8 cellular contexts compared by ENCODE assay signal in genomic region chr13:99075268-99076191, GRCh38.
DNase-seq lines count a peak whose midpoint lies in the region; ATAC-seq and TF ChIP-seq lines count a peak whose summit lies in the region.

No MANE protein-coding gene starts in this region.

- H2AK5ac ChIP-seq in mesendoderm (ENCODE audit: low read length), result no peak overlapping the region

- H3K56ac ChIP-seq in mesendoderm (ENCODE audit: low read length), result no peak overlapping the region

- no peak overlapping the region for H3K27ac ChIP-seq in mesendoderm (ENCODE audit: low read depth, low read length)
- no peak overlapping the region for H3K27ac ChIP-seq in SJCRH30

- in situ Hi-C loops in HAP-1 (cut with MboI; ENCODE audit: low sequenced_read_pairs), result no loop called here

- H4K8ac ChIP-seq in mesendoderm (ENCODE audit: low read depth, low read length), result no peak overlapping the region

- no CpG with 5 or more reads among the region's 1 CpG for WGBS in mesendoderm (ENCODE audit: extremely low coverage, insufficient coverage, low lambda C conversion rate)

- no peak overlapping the region for H3K4me3 ChIP-seq in mesendoderm (ENCODE audit: low read length)
- H3K4me3 ChIP-seq in HAP-1, result no peak overlapping the region
- H3K4me3 ChIP-seq in SJCRH30, result no peak overlapping the region

- H3K27me3 ChIP-seq in mesendoderm (ENCODE audit: insufficient read depth, low read length, poor library complexity) (no peaks in the 10 kb centered on the region), HAP-1 (ENCODE audit: low read depth) (no peaks in the 10 kb centered on the region), SJCRH30 (no peaks in the 10 kb centered on the region)

- H3K36me3 ChIP-seq in mesendoderm (ENCODE audit: control insufficient read depth, insufficient read depth, low read length) (no peaks in the 10 kb centered on the region), HAP-1 (replicated peaks) (no peaks in the 10 kb centered on the region), SJCRH30 (no peaks in the 10 kb centered on the region)

- no peak overlapping the region for H3K9ac ChIP-seq in mesendoderm (ENCODE audit: low read length)

- H3K23ac ChIP-seq in mesendoderm (ENCODE audit: low read length), result no peak overlapping the region

- no peaks in the 10 kb centered on the region for H3K79me1 ChIP-seq in mesendoderm (ENCODE audit: low read length)

- H3K18ac ChIP-seq in mesendoderm (ENCODE audit: low read length), result no peak overlapping the region

- ATAC-seq in GM18868 (IDR thresholded peaks at IDR 0.05; ENCODE audit: unreplicated experiment), result peak; percentile 96
- peak; percentile 93 for ATAC-seq in GM21723 (IDR thresholded peaks at IDR 0.05; ENCODE audit: unreplicated experiment)
- peak; percentile 77 for ATAC-seq in HG03558 (IDR thresholded peaks at IDR 0.05; ENCODE audit: extremely low read depth, unreplicated experiment)
- ATAC-seq in SK-N-SH treated with all-trans-retinoic acid at 6 μM for 48 hours, result no peak

- H3K4me2 ChIP-seq in mesendoderm (ENCODE audit: low read length), result no peak overlapping the region

- H4K5ac ChIP-seq in mesendoderm (ENCODE audit: low read length), result no peak overlapping the region

- H3K9me3 ChIP-seq in HAP-1 (0 out of 2 replicates have a peak, but pooled peaks cover 3% of the 10 kb centered on the region), SJCRH30 (replicated peaks) (peaks cover 3% of the 10 kb centered on the region; the same call in 1 of the 2 replicates)

- peak; percentile 54 for DNase-seq in mesendoderm
- no peak for DNase-seq in HAP-1 (ENCODE audit: low spot score in 2 of 2)
- no peak for DNase-seq in SJCRH30
- no peak for DNase-seq in NCI-H748 treated with DMSO at 0.1 percent for 48 hours (lab: John Stamatoyannopoulos, UW)

- no peak overlapping the region for H2BK120ac ChIP-seq in mesendoderm (ENCODE audit: low read depth, low read length)

- H2BK15ac ChIP-seq in mesendoderm (replicated peaks; ENCODE audit: low read depth), result no peak overlapping the region

- H2BK5ac ChIP-seq in mesendoderm (ENCODE audit: low read length), result no peak overlapping the region

- H3K4me1 ChIP-seq in mesendoderm (ENCODE audit: control insufficient read depth, low read depth, low read length) (no peaks in the 10 kb centered on the region), HAP-1 (no peaks in the 10 kb centered on the region), SJCRH30 (no peaks in the 10 kb centered on the region)

- no peak overlapping the region for H3K4ac ChIP-seq in mesendoderm (ENCODE audit: low read depth, low read length)

- H3K79me2 ChIP-seq in mesendoderm (ENCODE audit: control insufficient read depth, insufficient read depth, low read length), result no peaks in the 10 kb centered on the region

TF ChIP-seq in SK-N-SH treated with all-trans-retinoic acid at 6 μM for 48 hours, 23 proteins besides CTCF, POLR2A, EP300 and RAD21:
- no peak for TF ChIP-seq CSDC2 (CRISPR knock-in tag; IDR thresholded peaks at IDR 0.05)
- TF ChIP-seq ARNTL (CRISPR knock-in tag; IDR thresholded peaks at IDR 0.05; ENCODE audit: borderline replicate concordance, low read depth), result no peak
- TF ChIP-seq CREB5 (CRISPR knock-in tag; IDR thresholded peaks at IDR 0.05; ENCODE audit: low read depth), result no peak
- no peak for TF ChIP-seq GLIS3 (CRISPR knock-in tag; IDR thresholded peaks at IDR 0.05)
- TF ChIP-seq ZC3H10 (CRISPR knock-in tag; IDR thresholded peaks at IDR 0.05), result no peak
- TF ChIP-seq RARB (CRISPR knock-in tag; IDR thresholded peaks at IDR 0.05), result no peak
- no peak for TF ChIP-seq POU6F1 (CRISPR knock-in tag; IDR thresholded peaks at IDR 0.05; ENCODE audit: borderline replicate concordance, low read depth)
- TF ChIP-seq ZFP30 (CRISPR knock-in tag; IDR thresholded peaks at IDR 0.05), result no peak
- TF ChIP-seq ESRRG (CRISPR knock-in tag; IDR thresholded peaks at IDR 0.05), result no peak
- no peak for TF ChIP-seq BACH2 (CRISPR knock-in tag; IDR thresholded peaks at IDR 0.05; ENCODE audit: borderline replicate concordance)
- no peak for TF ChIP-seq ISL1 (CRISPR knock-in tag; IDR thresholded peaks at IDR 0.05)
- no peak for TF ChIP-seq TSHZ2 (CRISPR knock-in tag; IDR thresholded peaks at IDR 0.05)
- TF ChIP-seq ZNF8 (CRISPR knock-in tag; IDR thresholded peaks at IDR 0.05), result no peak
- no peak for TF ChIP-seq TCF4 (CRISPR knock-in tag; IDR thresholded peaks at IDR 0.05; ENCODE audit: borderline replicate concordance)
- TF ChIP-seq TOX (CRISPR knock-in tag; IDR thresholded peaks at IDR 0.05; ENCODE audit: borderline replicate concordance), result no peak
- no peak for TF ChIP-seq PPARA (CRISPR knock-in tag; IDR thresholded peaks at IDR 0.05; ENCODE audit: borderline replicate concordance)
- no peak for TF ChIP-seq PATZ1 (CRISPR knock-in tag; IDR thresholded peaks at IDR 0.05; ENCODE audit: borderline replicate concordance)
- TF ChIP-seq ZFP3 (CRISPR knock-in tag; IDR thresholded peaks at IDR 0.05), result no peak
- no peak for TF ChIP-seq ZNF70 (CRISPR knock-in tag; IDR thresholded peaks at IDR 0.05)
- no peak for TF ChIP-seq ZNF565 (CRISPR knock-in tag; conservative IDR thresholded peaks at IDR 0.05; ENCODE audit: low read depth)
